Comparison of ENCODE assay signal across 9 cellular contexts in genomic region chr7:26305048-26305868, GRCh38. TPM values are rescaled to one million over a fixed set of nuclear protein-coding genes. Genes with fewer than 3 reads are reported as not detected.
DNase-seq lines count a peak whose midpoint lies in the region; ATAC-seq, FAIRE-seq and TF ChIP-seq lines count a peak whose summit lies in the region.
"Had no signal": no experiment of that assay in that cellular context is flagged by ENCODE, and none has a peak within 500 bp of the region (broad histone marks: within the 10 kb centered on the region; RNA-seq: fewer than 3 reads in every experiment).

No MANE protein-coding gene starts in this region.

- no peaks in the 10 kb centered on the region for H3K9me3 ChIP-seq in mononuclear cell (ENCODE audit: low read depth, low read length)

- H3K4me3 Mint-ChIP-seq in activated CD4-positive, alpha-beta memory T cell treated with anti-CD3 and anti-CD28 coated beads, Interleukin-2, amount 10 ng/mL, durations not matched to agents 7 days and 5 days, result no peak overlapping the region

- no peaks in the 10 kb centered on the region for H3K9me3 Mint-ChIP-seq in activated CD4-positive, alpha-beta memory T cell treated with anti-CD3 and anti-CD28 coated beads, Interleukin-2, amount 10 ng/mL, durations not matched to agents 7 days and 5 days

- H3K27ac Mint-ChIP-seq in activated CD4-positive, alpha-beta memory T cell treated with anti-CD3 and anti-CD28 coated beads, Interleukin-2, amount 10 ng/mL, durations not matched to agents 7 days and 5 days, result peak overlapping the region; percentile 41

- no peaks in the 10 kb centered on the region for H3K27me3 ChIP-seq in mononuclear cell (ENCODE audit: insufficient read depth, low read length)

- DNase-seq in activated CD4-positive, alpha-beta memory T cell treated with anti-CD3 and anti-CD28 coated beads, Interleukin-2, amount 10 ng/mL, durations not matched to agents 7 days and 5 days, result no peak
- DNase-seq in NCI-H146 (lab: John Stamatoyannopoulos, UW) (no peak), D721Med (ENCODE audit: insufficient read length, low spot score) (no peak), NCI-H446 (lab: John Stamatoyannopoulos, UW) (no peak)
- no peak for DNase-seq in stimulated activated CD4-positive, alpha-beta T cell treated with anti-CD3 and anti-CD28 coated beads, Interleukin-2, amount 100 ng/mL, for 48 hours
- DNase-seq: hippocampal formation had no signal

- peak overlapping the region; percentile 11 for H3K4me3 ChIP-seq in mononuclear cell (ENCODE audit: low read length)

- POLR2A ChIA-PET in activated CD4-positive, alpha-beta memory T cell treated with anti-CD3 and anti-CD28 coated beads, Interleukin-2, amount 10 ng/mL, durations not matched to agents 7 days and 5 days (lab: Charles Lee), result interaction anchor here (0.9 kb wide), 1 partner anchor 11 kb away, joined by 5 read pairs; no protein-coding TSS in a partner anchor

- peaks cover 14% of the 10 kb centered on the region for H3K4me1 Mint-ChIP-seq in activated CD4-positive, alpha-beta memory T cell treated with anti-CD3 and anti-CD28 coated beads, Interleukin-2, amount 10 ng/mL, durations not matched to agents 7 days and 5 days

- CTCF ChIA-PET in activated CD4-positive, alpha-beta memory T cell treated with anti-CD3 and anti-CD28 coated beads, Interleukin-2, amount 10 ng/mL, durations not matched to agents 7 days and 5 days (lab: Charles Lee), result interaction anchor here (1.0 to 3.0 kb wide), 5 partner anchors 10 to 153 kb away, joined by 3 to 8 read pairs (median 5); partner anchors contain the start of genes NFE2L3 and SNX10

- no peak for FAIRE-seq in D721Med (lab: Jason Lieb, UNC)

- H3K27me3 Mint-ChIP-seq in activated CD4-positive, alpha-beta memory T cell treated with anti-CD3 and anti-CD28 coated beads, Interleukin-2, amount 10 ng/mL, durations not matched to agents 7 days and 5 days, result no peaks in the 10 kb centered on the region

- TF ChIP-seq CTCF in D721Med (IDR thresholded peaks at IDR 0.05; ENCODE audit: insufficient read depth, missing control alignments), result no peak

- peaks cover 79% of the 10 kb centered on the region for H3K4me1 ChIP-seq in mononuclear cell (ENCODE audit: insufficient read depth, low read length)

- ATAC-seq in GM18511 (IDR thresholded peaks at IDR 0.05; ENCODE audit: unreplicated experiment) (peak; percentile 60), HG03354 (IDR thresholded peaks at IDR 0.05; ENCODE audit: poor library complexity, severe bottlenecking, unreplicated experiment) (peak; percentile 69)

- H3K36me3 Mint-ChIP-seq in activated CD4-positive, alpha-beta memory T cell treated with anti-CD3 and anti-CD28 coated beads, Interleukin-2, amount 10 ng/mL, durations not matched to agents 7 days and 5 days (ENCODE audit: low read depth), result peaks cover 41% of the 10 kb centered on the region

RNA-seq across cellular contexts. Expression of gene SNX10, which starts 13.6 kb away (rescaled TPM):
- 10 to 100 TPM; 42.4 to 45.7 TPM for total RNA-seq in activated CD4-positive, alpha-beta memory T cell treated with anti-CD3 and anti-CD28 coated beads, Interleukin-2, amount 10 ng/mL, durations not matched to agents 7 days and 5 days
- total RNA-seq in mononuclear cell, result 70.1 TPM
